In the genomic region with DNA sequence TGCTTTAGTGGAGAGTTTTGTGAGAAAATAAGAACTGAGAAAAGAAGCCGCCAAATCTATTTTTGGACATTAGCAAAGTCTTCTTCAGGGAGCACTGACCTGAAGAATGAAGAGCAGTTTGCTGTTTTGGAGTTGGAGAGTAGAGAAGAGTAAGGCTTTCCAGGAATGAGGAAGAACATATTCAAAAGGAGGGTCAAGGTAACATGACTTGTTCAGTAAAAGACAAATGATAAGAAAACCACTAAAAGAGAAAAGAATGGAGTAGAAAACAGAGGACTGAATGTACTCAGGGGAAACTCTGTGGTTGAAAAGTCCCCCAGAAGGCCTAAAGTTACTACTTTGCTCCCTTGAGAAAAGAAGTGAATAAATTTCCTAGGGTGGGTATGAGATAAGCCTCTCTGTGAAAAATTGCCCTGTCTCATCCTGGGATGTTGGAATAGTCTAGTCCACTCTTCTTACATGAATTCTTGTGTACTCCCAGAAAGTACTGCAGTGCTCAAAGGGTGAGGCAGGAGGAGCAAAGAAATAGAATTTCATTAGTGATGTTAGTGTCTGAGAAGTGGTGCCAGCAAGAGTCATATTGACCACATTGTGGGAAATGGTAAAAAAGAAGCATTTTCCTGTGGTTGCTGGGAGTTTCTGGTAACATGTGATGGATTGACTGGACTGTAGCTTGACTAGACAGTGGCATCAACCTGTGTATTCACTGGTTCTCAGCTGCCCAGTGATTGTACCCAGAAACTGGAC, we compare ENCODE assay signal across 7 cellular contexts.
DNase-seq lines count a peak whose midpoint lies in the region; ATAC-seq lines count a peak whose summit lies in the region.

No MANE protein-coding gene starts in this region.

- ATAC-seq in GM19025 (IDR thresholded peaks at IDR 0.05; ENCODE audit: low read depth, unreplicated experiment), result peak; percentile 66
- peak; percentile 60 for ATAC-seq in HG02763 (IDR thresholded peaks at IDR 0.05; ENCODE audit: unreplicated experiment)

- DNase-seq in NAMALWA (ENCODE audit: low spot score) (peak; percentile 2), pons (ENCODE audit: low spot score) (peak; percentile 7), NCI-H1436 (lab: John Stamatoyannopoulos, UW) (no peak), NCI-H345 treated with DMSO at 0.1 percent for 48 hours (lab: John Stamatoyannopoulos, UW; ENCODE audit: unreplicated experiment) (no peak), DMS 273 (lab: John Stamatoyannopoulos, UW; ENCODE audit: unreplicated experiment) (no peak)

Comparison
In these comparisons a context has a peak if more than half of its experiments do, and no peak if none do; other contexts are left out.
1. DNase-seq: peak in NAMALWA (single experiment) and pons (single experiment); none in NCI-H1436 (single experiment), NCI-H345 treated with DMSO at 0.1 percent for 48 hours (single experiment) and DMS 273 (single experiment).